Comparison of ENCODE assay signal across 1 cellular context in genomic region chr3:98542623-98543022, GRCh38.
TF ChIP-seq lines count a peak whose summit lies in the region.

No MANE protein-coding gene starts in this region.

TF ChIP-seq in HCT116, 20 proteins besides CTCF, POLR2A, EP300 and RAD21 (continued from another document):
- TF ChIP-seq REST (IDR thresholded peaks at IDR 0.05; ENCODE audit: low read depth) (no peak), ATF3 (IDR thresholded peaks at IDR 0.05) (no peak), CEBPB (IDR thresholded peaks at IDR 0.05; ENCODE audit: low read depth) (no peak), SRF (IDR thresholded peaks at IDR 0.05; ENCODE audit: low read depth) (no peak), CBX3 (IDR thresholded peaks at IDR 0.05; ENCODE audit: low read depth) (no peak)
